Comparison of ENCODE assay signal across 23 cellular contexts in the genomic region with DNA sequence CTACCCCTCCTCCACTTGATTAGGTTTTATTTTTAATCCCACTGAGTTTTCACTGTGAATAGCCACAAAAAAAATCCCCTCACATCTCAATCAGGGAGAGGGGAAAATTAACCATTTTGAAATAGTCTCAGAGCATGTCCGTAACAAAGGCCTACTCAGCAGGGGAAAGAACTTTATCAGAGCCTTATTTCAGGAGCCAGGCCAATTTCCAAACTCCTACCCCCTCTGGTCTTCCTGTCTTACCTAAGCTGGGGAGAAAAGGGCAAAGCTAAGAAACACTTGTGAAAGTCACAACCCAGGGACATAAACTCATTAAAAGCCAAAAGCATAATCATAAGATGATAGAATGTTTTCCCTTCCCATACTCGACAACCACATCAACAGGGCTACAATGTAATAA.
"Had no signal": no experiment of that assay in that cellular context is flagged by ENCODE, and none has a peak within 500 bp of the region (broad histone marks: within the 10 kb centered on the region; RNA-seq: fewer than 3 reads in every experiment).

No MANE protein-coding gene starts in this region.

- H3K4me1 ChIP-seq: adrenal gland, ascending aorta, heart right ventricle, left lung, spleen had no signal

- H3K36me3 ChIP-seq: adrenal gland, ascending aorta, brain microvascular endothelial cell, heart right ventricle, left lung, spleen had no signal

- H3K27me3 ChIP-seq: adrenal gland, ascending aorta, brain microvascular endothelial cell, left lung had no signal

- H3K4me3 ChIP-seq: adrenal gland, ascending aorta, heart right ventricle, left lung, lung, spleen had no signal

- DNase-seq: activated B cell treated with CpG ODN at 0.5 μM for 24 hours; activated CD4-positive, alpha-beta T cell treated with anti-CD3 and anti-CD28 coated beads for 36 hours; activated CD4-positive, alpha-beta T cell treated with anti-CD3 and anti-CD28 coated beads, Interleukin-2, amount 50 U/mL, for 4 hours; activated CD8-positive, alpha-beta memory T cell treated with anti-CD3 and anti-CD28 coated beads for 24 hours; activated CD8-positive, alpha-beta memory T cell treated with anti-CD3 and anti-CD28 coated beads, Interleukin-2, amount 50 U/mL, for 48 hours; activated naive CD4-positive, alpha-beta T cell; activated T-cell treated with anti-CD3 and anti-CD28 coated beads, Interleukin-2, amount 50 U/mL, for 4 hours; adrenal gland; brain microvascular endothelial cell; caudate nucleus; dermis blood vessel endothelial cell; effector CD8-positive, alpha-beta T cell; heart right ventricle; kidney glomerular epithelial cell; left lung; naive thymus-derived CD4-positive, alpha-beta T cell; spleen; stimulated activated CD4-positive, alpha-beta T cell treated with anti-CD3 and anti-CD28 coated beads, Interleukin-4, amount 100 ng/mL, for 24 hours; stimulated activated naive CD4-positive, alpha-beta T cell treated with Interleukin-2 at 50 U/mL for 16 hours; T-helper 9 cell had no signal

- H3K27ac ChIP-seq: adrenal gland, ascending aorta, brain microvascular endothelial cell, heart right ventricle, left lung, spleen had no signal

- ATAC-seq: activated CD4-positive, alpha-beta T cell treated with anti-CD3 and anti-CD28 coated beads for 36 hours; activated T-cell treated with anti-CD3 and anti-CD28 coated beads, Interleukin-2, amount 50 U/mL, for 4 hours; esophagus mucosa; heart right ventricle; left lung; naive thymus-derived CD4-positive, alpha-beta T cell had no signal
